In genomic region chr7:112204072-112204775, GRCh38 we compare ENCODE assay signal across 8 cellular contexts. TPM values are rescaled to one million over a fixed set of nuclear protein-coding genes. Genes with fewer than 3 reads are reported as not detected.
DNase-seq lines count a peak whose midpoint lies in the region; ATAC-seq and TF ChIP-seq lines count a peak whose summit lies in the region.

No MANE protein-coding gene starts in this region.

- no peaks in the 10 kb centered on the region for H4K20me1 ChIP-seq in osteoblast (ENCODE audit: insufficient read depth, low read length)

- peak overlapping the region; percentile 99 for H2AFZ ChIP-seq in osteoblast (ENCODE audit: low read length)

- H3K4me1 Mint-ChIP-seq in activated CD8-positive, alpha-beta memory T cell treated with anti-CD3 and anti-CD28 coated beads, Interleukin-2, amount 10 ng/mL, durations not matched to agents 7 days and 5 days, result peaks cover 31% of the 10 kb centered on the region

- TF ChIP-seq CTCF in Peyer's patch (IDR thresholded peaks at IDR 0.05) (no peak), osteoblast (IDR thresholded peaks at IDR 0.05; ENCODE audit: extremely low read depth, low read depth, low read length) (no peak)

- H3K27me3 Mint-ChIP-seq in activated CD8-positive, alpha-beta memory T cell treated with anti-CD3 and anti-CD28 coated beads, Interleukin-2, amount 10 ng/mL, durations not matched to agents 7 days and 5 days, result peaks cover 53% of the 10 kb centered on the region

- H3K9me3 ChIP-seq in Peyer's patch, result no peaks in the 10 kb centered on the region
- no peaks in the 10 kb centered on the region for H3K9me3 ChIP-seq in osteoblast (ENCODE audit: low read depth, low read length)

- no peaks in the 10 kb centered on the region for H3K36me3 ChIP-seq in Peyer's patch
- no peaks in the 10 kb centered on the region for H3K36me3 ChIP-seq in osteoblast (ENCODE audit: insufficient read depth, low read length)

- TF ChIP-seq POLR2A in Peyer's patch (IDR thresholded peaks at IDR 0.05), result no peak

- no peaks in the 10 kb centered on the region for H3K27me3 ChIP-seq in Peyer's patch
- no peaks in the 10 kb centered on the region for H3K27me3 ChIP-seq in osteoblast (ENCODE audit: insufficient read depth, low read length)

- H3K4me2 ChIP-seq in osteoblast (ENCODE audit: insufficient read depth, low read length), result peak overlapping the region; percentile 82

- CTCF ChIA-PET in activated CD8-positive, alpha-beta memory T cell treated with anti-CD3 and anti-CD28 coated beads, Interleukin-2, amount 10 ng/mL, durations not matched to agents 7 days and 5 days (lab: Charles Lee), result no interaction called here

- peaks cover 0 to 5% (median 2%) of the 10 kb centered on the region in 4 donors for H3K4me1 ChIP-seq in Peyer's patch
- peaks cover 22% of the 10 kb centered on the region for H3K4me1 ChIP-seq in osteoblast (ENCODE audit: insufficient read depth, low read length)

- no peaks in the 10 kb centered on the region for H3K9me3 Mint-ChIP-seq in activated CD8-positive, alpha-beta memory T cell treated with anti-CD3 and anti-CD28 coated beads, Interleukin-2, amount 10 ng/mL, durations not matched to agents 7 days and 5 days (ENCODE audit: low read depth)

- peaks cover 81% of the 10 kb centered on the region for H3K79me2 ChIP-seq in osteoblast (ENCODE audit: insufficient read depth, low read length)

- DNase-seq in activated CD8-positive, alpha-beta memory T cell treated with anti-CD3 and anti-CD28 coated beads, Interleukin-2, amount 10 ng/mL, durations not matched to agents 7 days and 5 days, result peak; percentile 54
- DNase-seq in activated CD8-positive, alpha-beta memory T cell treated with anti-CD3 and anti-CD28 coated beads, Interleukin-2, amount 50 U/mL, for 48 hours, result no peak
- DNase-seq in Peyer's patch (no peak), epithelial cell of prostate (ENCODE audit: low read depth, low spot score) (no peak), osteoblast (ENCODE audit: insufficient read length, low spot score, missing footprints) (peak; percentile 59), NCI-H2196 treated with DMSO at 0.1 percent for 48 hours (lab: John Stamatoyannopoulos, UW; ENCODE audit: unreplicated experiment) (no peak), NCI-H526 treated with DMSO at 0.1 percent for 48 hours (lab: John Stamatoyannopoulos, UW) (no peak)

- no peaks in the 10 kb centered on the region for H3K36me3 Mint-ChIP-seq in activated CD8-positive, alpha-beta memory T cell treated with anti-CD3 and anti-CD28 coated beads, Interleukin-2, amount 10 ng/mL, durations not matched to agents 7 days and 5 days

- ATAC-seq in activated CD8-positive, alpha-beta memory T cell treated with anti-CD3 and anti-CD28 coated beads, Interleukin-2, amount 10 ng/mL, durations not matched to agents 7 days and 5 days, result no peak
- no peak for ATAC-seq in GM19452 (IDR thresholded peaks at IDR 0.05; ENCODE audit: unreplicated experiment)

- H3K27ac Mint-ChIP-seq in activated CD8-positive, alpha-beta memory T cell treated with anti-CD3 and anti-CD28 coated beads, Interleukin-2, amount 10 ng/mL, durations not matched to agents 7 days and 5 days, result no peak overlapping the region

- H3K27ac ChIP-seq in Peyer's patch (peak overlapping the region in 2 of 4 donors; percentile 73 to 80), epithelial cell of prostate (peak overlapping the region; percentile 72), osteoblast (ENCODE audit: low read depth, low read length) (peak overlapping the region; percentile 83)

- peak overlapping the region; percentile 87 for H3K4me3 Mint-ChIP-seq in activated CD8-positive, alpha-beta memory T cell treated with anti-CD3 and anti-CD28 coated beads, Interleukin-2, amount 10 ng/mL, durations not matched to agents 7 days and 5 days

- H3K4me3 ChIP-seq in Peyer's patch (peak overlapping the region in 3 of 4 donors; percentile 76 to 95 (median 93)), osteoblast (ENCODE audit: insufficient read depth, low read length) (peak overlapping the region; percentile 100)

RNA-seq across cellular contexts. Expression of gene DOCK4, which starts 2.0 kb away (rescaled TPM):
- total RNA-seq in activated CD8-positive, alpha-beta memory T cell treated with anti-CD3 and anti-CD28 coated beads, Interleukin-2, amount 10 ng/mL, durations not matched to agents 7 days and 5 days, result under 1 TPM; 0.64 to 0.87 TPM
- 10 to 100 TPM in 3 of 4 donors, 1 to 10 TPM in 1; 5.1 to 52.8 (median 15.5) TPM for total RNA-seq in Peyer's patch
- 31.5 and 31.8 TPM in 2 replicates for total RNA-seq in osteoblast

RNA-seq across cellular contexts. Expression of gene ZNF277, which starts 2.3 kb away (rescaled TPM):
- total RNA-seq in activated CD8-positive, alpha-beta memory T cell treated with anti-CD3 and anti-CD28 coated beads, Interleukin-2, amount 10 ng/mL, durations not matched to agents 7 days and 5 days, result 10 to 100 TPM; 15.8 to 16.4 TPM
- total RNA-seq in Peyer's patch (10 to 100 TPM; 18.3 to 25.6 (median 19.5) TPM), osteoblast (58.6 and 69.8 TPM in 2 replicates)

Comparison
In these comparisons a context has a peak if more than half of its experiments do, and no peak if none do; other contexts are left out.
1. DNase-seq: peak in activated CD8-positive, alpha-beta memory T cell treated with anti-CD3 and anti-CD28 coated beads, Interleukin-2, amount 10 ng/mL, durations not matched to agents 7 days and 5 days (single experiment) and osteoblast (single experiment); none in activated CD8-positive, alpha-beta memory T cell treated with anti-CD3 and anti-CD28 coated beads, Interleukin-2, amount 50 U/mL, for 48 hours (single experiment), Peyer's patch (0 of 3), epithelial cell of prostate (single experiment), NCI-H2196 treated with DMSO at 0.1 percent for 48 hours (single experiment) and NCI-H526 treated with DMSO at 0.1 percent for 48 hours (single experiment).